In genomic region chr11:64095286-64095825, GRCh38 we compare ENCODE assay signal across 18 cellular contexts. TPM values are rescaled to one million over a fixed set of nuclear protein-coding genes. Genes with fewer than 3 reads are reported as not detected.
A peak's percentile ranks its signal among the peaks of the same experiment; 100 is the strongest.
DNase-seq lines count a peak whose midpoint lies in the region; ATAC-seq, FAIRE-seq and TF ChIP-seq lines count a peak whose summit lies in the region.
"Had no signal": no experiment of that assay in that cellular context is flagged by ENCODE, and none has a peak within 500 bp of the region (broad histone marks: within the 10 kb centered on the region; RNA-seq: fewer than 3 reads in every experiment).

No MANE protein-coding gene starts in this region.

- H3K27me3 ChIP-seq in Panc1 (ENCODE audit: control insufficient read depth, insufficient read depth, low read length): no peaks in the 10 kb centered on the region
- H3K27me3 ChIP-seq in skeletal muscle tissue (ENCODE audit: control insufficient read depth in 3 of 3, insufficient read depth in 3 of 3, low read length in 3 of 3): no peaks in the 10 kb centered on the region
- H3K27me3 ChIP-seq: heart right ventricle had no signal

- H3K4me3 ChIP-seq in Panc1 (ENCODE audit: low read depth in 2 of 2, low read length in 2 of 2) (no peak overlapping the region), skeletal muscle tissue (ENCODE audit: low read length in 3 of 3) (no peak overlapping the region)
- H3K4me3 ChIP-seq: HAP-1, heart right ventricle, skin epidermis had no signal

- POLR2A ChIA-PET in Panc1 (lab: Charles Lee): no interaction called here

- no TSS peak for BruUV-seq in Panc1 (replicated peaks; lab: Mats Ljungman, UMichigan)

- intact Hi-C loops in Panc1 (cut with micrococcal nuclease; ENCODE audit: unreplicated experiment): no loop called here

- CTCF ChIA-PET in Panc1 (lab: Charles Lee): no interaction called here

- TF ChIP-seq CTCF in Panc1 (IDR thresholded peaks at IDR 0.05): no peak

- no peak for ATAC-seq in Panc1
- no peak for ATAC-seq in HG02840 (IDR thresholded peaks at IDR 0.05; ENCODE audit: low FRiP score, unreplicated experiment)
- ATAC-seq: heart right ventricle, left lobe of liver had no signal

- peak overlapping the region in 1 of 3 donors; percentile 38 for H3K9ac ChIP-seq in skeletal muscle tissue (ENCODE audit: low read depth in 1 of 3, low read length in 3 of 3)

- H3K9me3 ChIP-seq in Panc1 (ENCODE audit: control insufficient read depth, insufficient read depth, low read depth, low read length) (no peaks in the 10 kb centered on the region), skeletal muscle tissue (ENCODE audit: control insufficient read depth in 3 of 3, low read length in 3 of 3) (no peaks in the 10 kb centered on the region)
- H3K9me3 ChIP-seq: HAP-1, heart right ventricle, neutrophil had no signal

- H3K4me1 ChIP-seq in Panc1 (ENCODE audit: control insufficient read depth, insufficient read depth, low read length): peaks cover 55% of the 10 kb centered on the region
- peaks cover 26 to 98% (median 63%) of the 10 kb centered on the region in 3 donors for H3K4me1 ChIP-seq in skeletal muscle tissue (ENCODE audit: control insufficient read depth in 3 of 3, insufficient read depth in 3 of 3, low read length in 3 of 3)

- no peak for FAIRE-seq in RCC 7860 (lab: Jason Lieb, UNC)

- H3K36me3 ChIP-seq in Panc1 (ENCODE audit: control insufficient read depth, insufficient read depth, low read length) (no peaks in the 10 kb centered on the region), skeletal muscle tissue (ENCODE audit: control insufficient read depth in 3 of 3, insufficient read depth in 3 of 3, low read length in 3 of 3) (no peaks in the 10 kb centered on the region)
- H3K36me3 ChIP-seq: HAP-1, heart right ventricle, neutrophil had no signal

- DNase-seq in HK-2 (ENCODE audit: unreplicated experiment): peak; percentile 28
- no peak for DNase-seq in Panc1 (ENCODE audit: low read depth, low spot score)
- peak; percentile 45 for DNase-seq in kidney tubule cell (ENCODE audit: low spot score)
- no peak for DNase-seq in RCC 7860 (ENCODE audit: low spot score)
- DNase-seq in mucosa of gallbladder (ENCODE audit: low spot score): no peak
- no peak for DNase-seq in DMS114 treated with DMSO at 0.1 percent for 48 hours (lab: John Stamatoyannopoulos, UW; ENCODE audit: unreplicated experiment)
- DNase-seq: activated B cell treated with CpG ODN at 0.5 μM for 24 hours; activated CD8-positive, alpha-beta memory T cell treated with anti-CD3 and anti-CD28 coated beads, Interleukin-2, amount 50 U/mL, for 4 hours; heart right ventricle; KG1; NCI-H187 treated with DMSO at 0.1 percent for 48 hours; NK-92 treated with Interleukin-12 subunit alpha and Interleukin-12 subunit beta, amount 100 ng/mL, for 24 hours had no signal

- in situ Hi-C loops in Panc1 (cut with HindIII; ENCODE audit: low pct_unique_long_range_greater_than_20kb, low sequenced_read_pairs): no loop called here

- H3K27ac ChIP-seq in Panc1 (ENCODE audit: low read length) (peak overlapping the region; percentile 89), skeletal muscle tissue (ENCODE audit: low read depth, low read length) (peak overlapping the region; percentile 79)
- H3K27ac ChIP-seq: heart right ventricle, neutrophil, skin epidermis had no signal

RNA-seq across cellular contexts. Expression of gene FLRT1, which starts 59.6 kb away (rescaled TPM):
- 0.51 TPM for total RNA-seq in Panc1 (2021; ENCODE audit: unreplicated experiment)
- polyA plus RNA-seq in Panc1 (2012; ENCODE audit: insufficient read length): 1.9 TPM
- 0.52 TPM for total RNA-seq in skeletal muscle tissue
- 3.8 TPM for total RNA-seq in mucosa of gallbladder
- total RNA-seq: activated B cell treated with CpG ODN at 0.5 μM for 24 hours, left lobe of liver had no signal

Comparison
In these comparisons a context has a peak if more than half of its experiments do, and no peak if none do; other contexts are left out.
1. DNase-seq: peak in HK-2 (single experiment) and kidney tubule cell (single experiment); none in Panc1 (single experiment), RCC 7860 (single experiment), mucosa of gallbladder (single experiment) and DMS114 treated with DMSO at 0.1 percent for 48 hours (single experiment).